ENCODE assay signal across 14 cellular contexts in the genomic region with DNA sequence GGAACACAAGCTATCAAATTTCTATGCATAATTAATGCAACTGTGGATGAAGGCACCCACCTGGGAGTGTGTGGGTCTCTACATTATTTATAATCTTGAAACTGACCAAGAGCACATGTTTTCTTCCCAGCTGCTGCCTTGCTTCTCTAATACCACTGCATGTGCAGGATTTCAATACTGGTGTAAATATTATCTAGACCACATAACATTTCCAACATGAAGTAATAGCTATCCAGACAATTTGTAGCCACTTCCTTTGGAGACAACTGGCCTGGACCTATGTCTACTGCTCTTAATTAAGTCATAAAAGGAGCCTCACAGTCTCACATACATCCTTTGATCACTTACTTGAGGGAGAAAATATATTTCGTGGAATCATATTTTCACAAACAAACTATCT.
"Had no signal": no experiment of that assay in that cellular context is flagged by ENCODE, and none has a peak within 500 bp of the region (broad histone marks: within the 10 kb centered on the region; RNA-seq: fewer than 3 reads in every experiment).

No MANE protein-coding gene starts in this region.

- H3K4me3 Mint-ChIP-seq: T-helper 2 cell treated with Interferon-gamma antibody and Interleukin-4, amounts not matched to agents 5 μg/mL and 100 μg/mL, for 36 hours had no signal

- H3K4me3 ChIP-seq: adrenal gland, right atrium auricular region, tibial artery, uterus had no signal

- H3K27ac ChIP-seq: adrenal gland, neutrophil, right atrium auricular region, tibial artery, uterus had no signal

- H3K36me3 ChIP-seq: uterus had no signal

- DNase-seq: activated CD4-positive, alpha-beta T cell treated with anti-CD3 and anti-CD28 coated beads, Interleukin-2, amount 50 U/mL, for 1 hour; activated T-cell treated with anti-CD3 and anti-CD28 coated beads, Interleukin-2, amount 50 U/mL, for 48 hours; adrenal gland; central memory CD4-positive, alpha-beta T cell; cortex of kidney; effector memory CD4-positive, alpha-beta T cell; kidney; left ventricle myocardium superior; small intestine; tibial artery; uterus had no signal

- ATAC-seq: left ventricle myocardium superior had no signal

- H3K4me1 ChIP-seq: adrenal gland, right atrium auricular region, tibial artery, uterus had no signal

- H3K9me3 Mint-ChIP-seq: T-helper 2 cell treated with Interferon-gamma antibody and Interleukin-4, amounts not matched to agents 5 μg/mL and 100 μg/mL, for 36 hours had no signal

- H3K9me3 ChIP-seq: adrenal gland, neutrophil, right atrium auricular region, tibial artery, uterus had no signal

- H3K27me3 ChIP-seq: adrenal gland, neutrophil, right atrium auricular region, tibial artery, uterus had no signal

- H3K27ac Mint-ChIP-seq: T-helper 2 cell treated with Interferon-gamma antibody and Interleukin-4, amounts not matched to agents 5 μg/mL and 100 μg/mL, for 36 hours had no signal
